ENCODE assay signal across 13 cellular contexts in genomic region chr10:107692072-107692471, GRCh38.
"Had no signal": no experiment of that assay in that cellular context is flagged by ENCODE, and none has a peak within 500 bp of the region (broad histone marks: within the 10 kb centered on the region; RNA-seq: fewer than 3 reads in every experiment).

No MANE protein-coding gene starts in this region.

- H3K27ac ChIP-seq: colonic mucosa, esophagus squamous epithelium, right lobe of liver, tibial nerve had no signal

- H3K36me3 Mint-ChIP-seq: natural killer cell; stimulated activated memory B cell treated with anti-CD40 and anti-IgM and Interleukin-4, amounts not matched to agents 10 μg/mL and 1 μg/mL and 100 μg/mL, for 72 hours; WTC11 had no signal

- H3K9me3 ChIP-seq: colonic mucosa, esophagus squamous epithelium, mucosa of descending colon, right lobe of liver, tibial nerve had no signal

- ATAC-seq: mucosa of descending colon; natural killer cell; right lobe of liver; stimulated activated memory B cell treated with anti-CD40 and anti-IgM and Interleukin-4, amounts not matched to agents 10 μg/mL and 1 μg/mL and 100 μg/mL, for 72 hours; WTC11 had no signal

- H3K4me1 ChIP-seq: colonic mucosa, esophagus squamous epithelium, right lobe of liver, tibial nerve had no signal

- H3K4me3 Mint-ChIP-seq: activated CD4-positive, alpha-beta T cell treated with anti-CD3 and anti-CD28 coated beads, Interleukin-2, amount 10 ng/mL, durations not matched to agents 24 days and 14 days; natural killer cell; stimulated activated memory B cell treated with anti-CD40 and anti-IgM and Interleukin-4, amounts not matched to agents 10 μg/mL and 1 μg/mL and 100 μg/mL, for 72 hours; WTC11 had no signal

- H3K9me3 Mint-ChIP-seq: stimulated activated memory B cell treated with anti-CD40 and anti-IgM and Interleukin-4, amounts not matched to agents 10 μg/mL and 1 μg/mL and 100 μg/mL, for 72 hours; WTC11 had no signal

- DNase-seq: activated CD4-positive, alpha-beta T cell treated with anti-CD3 and anti-CD28 coated beads, Interleukin-2, amount 10 ng/mL, durations not matched to agents 24 days and 14 days; activated naive CD4-positive, alpha-beta T cell treated with anti-CD3 and anti-CD28 coated beads, Interleukin-2, amount 50 U/mL, for 16 hours; caudate nucleus; colonic mucosa; esophagus squamous epithelium; foreskin fibroblast; mucosa of descending colon; natural killer cell; right lobe of liver had no signal

- H3K36me3 ChIP-seq: colonic mucosa, esophagus squamous epithelium, right lobe of liver, tibial nerve had no signal

- H3K27me3 Mint-ChIP-seq: activated CD4-positive, alpha-beta T cell treated with anti-CD3 and anti-CD28 coated beads, Interleukin-2, amount 10 ng/mL, durations not matched to agents 24 days and 14 days; progenitor cell of endocrine pancreas; stimulated activated memory B cell treated with anti-CD40 and anti-IgM and Interleukin-4, amounts not matched to agents 10 μg/mL and 1 μg/mL and 100 μg/mL, for 72 hours had no signal

- H3K27me3 ChIP-seq: colonic mucosa, esophagus squamous epithelium, right lobe of liver, tibial nerve had no signal

- H3K4me1 Mint-ChIP-seq: activated CD4-positive, alpha-beta T cell treated with anti-CD3 and anti-CD28 coated beads, Interleukin-2, amount 10 ng/mL, durations not matched to agents 24 days and 14 days; natural killer cell; WTC11 had no signal

- H3K4me3 ChIP-seq: colonic mucosa, esophagus squamous epithelium, mucosa of descending colon, right lobe of liver, tibial nerve had no signal

- H3K27ac Mint-ChIP-seq: activated CD4-positive, alpha-beta T cell treated with anti-CD3 and anti-CD28 coated beads, Interleukin-2, amount 10 ng/mL, durations not matched to agents 24 days and 14 days; natural killer cell; progenitor cell of endocrine pancreas; stimulated activated memory B cell treated with anti-CD40 and anti-IgM and Interleukin-4, amounts not matched to agents 10 μg/mL and 1 μg/mL and 100 μg/mL, for 72 hours; WTC11 had no signal
